Comparison of ENCODE assay signal across 22 cellular contexts in genomic region chr11:35853871-35854270, GRCh38.
"Had no signal": no experiment of that assay in that cellular context is flagged by ENCODE, and none has a peak within 500 bp of the region (broad histone marks: within the 10 kb centered on the region; RNA-seq: fewer than 3 reads in every experiment).

No MANE protein-coding gene starts in this region.

- H3K9me3 Mint-ChIP-seq: activated naive CD8-positive, alpha-beta T cell treated with anti-CD3 and anti-CD28 coated beads, Interleukin-2, amount 10 ng/mL, durations not matched to agents 7 days and 5 days; activated T-helper 17 cell treated with anti-CD3 and anti-CD28 coated beads, Interleukin-2, amount 50 U/mL, for 72 hours; memory B cell; naive thymus-derived CD8-positive, alpha-beta T cell; stimulated activated naive CD8-positive, alpha-beta T cell treated with anti-CD3 and anti-CD28 coated beads, Interleukin-15, amount 100 ng/mL, for 72 hours; WTC11 had no signal

- DNase-seq: activated CD4-positive, alpha-beta T cell treated with anti-CD3 and anti-CD28 coated beads for 36 hours; activated CD4-positive, alpha-beta T cell treated with anti-CD3 and anti-CD28 coated beads, Interleukin-2, amount 50 U/mL, for 48 hours; activated CD8-positive, alpha-beta memory T cell treated with anti-CD3 and anti-CD28 coated beads, Interleukin-2, amount 10 ng/mL, durations not matched to agents 7 days and 5 days; activated naive CD4-positive, alpha-beta T cell treated with Interleukin-2 at 50 U/mL for 16 hours; activated naive CD8-positive, alpha-beta T cell treated with anti-CD3 and anti-CD28 coated beads, Interleukin-2, amount 10 ng/mL, durations not matched to agents 7 days and 5 days; activated T-cell treated with anti-CD3 and anti-CD28 coated beads, Interleukin-2, amount 50 U/mL, for 1 hour; amygdala; body of pancreas; cortex of kidney; heart left ventricle; kidney glomerular epithelial cell; naive thymus-derived CD8-positive, alpha-beta T cell; pancreas; right lobe of liver; small intestine; stimulated activated CD4-positive, alpha-beta T cell treated with anti-CD3 and anti-CD28 coated beads, Interleukin-4, amount 100 ng/mL, for 1 hour; stimulated activated naive CD8-positive, alpha-beta T cell treated with anti-CD3 and anti-CD28 coated beads, Interleukin-15, amount 100 ng/mL, for 72 hours; testis; upper lobe of left lung had no signal

- H3K36me3 Mint-ChIP-seq: activated CD8-positive, alpha-beta memory T cell treated with anti-CD3 and anti-CD28 coated beads, Interleukin-2, amount 10 ng/mL, durations not matched to agents 7 days and 5 days; activated naive CD8-positive, alpha-beta T cell treated with anti-CD3 and anti-CD28 coated beads, Interleukin-2, amount 10 ng/mL, durations not matched to agents 7 days and 5 days; memory B cell; naive thymus-derived CD8-positive, alpha-beta T cell; WTC11 had no signal

- H3K4me1 Mint-ChIP-seq: activated CD4-positive, alpha-beta T cell treated with anti-CD3 and anti-CD28 coated beads for 36 hours; activated CD8-positive, alpha-beta memory T cell treated with anti-CD3 and anti-CD28 coated beads, Interleukin-2, amount 10 ng/mL, durations not matched to agents 7 days and 5 days; activated naive CD8-positive, alpha-beta T cell treated with anti-CD3 and anti-CD28 coated beads, Interleukin-2, amount 10 ng/mL, durations not matched to agents 7 days and 5 days; activated T-helper 17 cell treated with anti-CD3 and anti-CD28 coated beads, Interleukin-2, amount 50 U/mL, for 72 hours; memory B cell; naive thymus-derived CD8-positive, alpha-beta T cell; stimulated activated naive CD8-positive, alpha-beta T cell treated with anti-CD3 and anti-CD28 coated beads, Interleukin-15, amount 100 ng/mL, for 72 hours had no signal

- H3K27me3 ChIP-seq: body of pancreas, heart left ventricle, pancreas, right lobe of liver, testis, upper lobe of left lung had no signal

- H3K4me1 ChIP-seq: pancreas, right lobe of liver, testis had no signal

- H3K9me3 ChIP-seq: body of pancreas, heart left ventricle, pancreas, right lobe of liver, testis, upper lobe of left lung had no signal

- H3K36me3 ChIP-seq: heart left ventricle, pancreas, right lobe of liver, upper lobe of left lung had no signal

- H3K27ac ChIP-seq: body of pancreas, heart left ventricle, pancreas, right lobe of liver, testis, upper lobe of left lung had no signal

- H3K27ac Mint-ChIP-seq: activated CD4-positive, alpha-beta T cell treated with anti-CD3 and anti-CD28 coated beads for 36 hours; activated CD8-positive, alpha-beta memory T cell treated with anti-CD3 and anti-CD28 coated beads, Interleukin-2, amount 10 ng/mL, durations not matched to agents 7 days and 5 days; activated naive CD8-positive, alpha-beta T cell treated with anti-CD3 and anti-CD28 coated beads, Interleukin-2, amount 10 ng/mL, durations not matched to agents 7 days and 5 days; activated T-helper 17 cell treated with anti-CD3 and anti-CD28 coated beads, Interleukin-2, amount 50 U/mL, for 72 hours; memory B cell; naive thymus-derived CD8-positive, alpha-beta T cell; stimulated activated naive CD8-positive, alpha-beta T cell treated with anti-CD3 and anti-CD28 coated beads, Interleukin-15, amount 100 ng/mL, for 72 hours; WTC11 had no signal

- H3K27me3 Mint-ChIP-seq: activated CD4-positive, alpha-beta T cell treated with anti-CD3 and anti-CD28 coated beads for 36 hours; activated T-helper 17 cell treated with anti-CD3 and anti-CD28 coated beads, Interleukin-2, amount 50 U/mL, for 72 hours; stimulated activated naive CD8-positive, alpha-beta T cell treated with anti-CD3 and anti-CD28 coated beads, Interleukin-15, amount 100 ng/mL, for 72 hours had no signal

- H3K4me3 Mint-ChIP-seq: activated CD4-positive, alpha-beta T cell treated with anti-CD3 and anti-CD28 coated beads for 36 hours; activated CD8-positive, alpha-beta memory T cell treated with anti-CD3 and anti-CD28 coated beads, Interleukin-2, amount 10 ng/mL, durations not matched to agents 7 days and 5 days; activated naive CD8-positive, alpha-beta T cell treated with anti-CD3 and anti-CD28 coated beads, Interleukin-2, amount 10 ng/mL, durations not matched to agents 7 days and 5 days; activated T-helper 17 cell treated with anti-CD3 and anti-CD28 coated beads, Interleukin-2, amount 50 U/mL, for 72 hours; memory B cell; naive thymus-derived CD8-positive, alpha-beta T cell; stimulated activated naive CD8-positive, alpha-beta T cell treated with anti-CD3 and anti-CD28 coated beads, Interleukin-15, amount 100 ng/mL, for 72 hours; WTC11 had no signal

- H3K4me3 ChIP-seq: body of pancreas, heart left ventricle, pancreas, right lobe of liver, testis, upper lobe of left lung had no signal
